ENCODE assay signal across 1 cellular context in genomic region chr2:6557737-6558136, GRCh38.
TF ChIP-seq lines count a peak whose summit lies in the region.

No MANE protein-coding gene starts in this region.

TF ChIP-seq in IMR-90, 13 proteins besides CTCF, POLR2A, EP300 and RAD21 (continued from another document):
- no peak for TF ChIP-seq CEBPB (IDR thresholded peaks at IDR 0.05; ENCODE audit: low read depth, low read length)
- TF ChIP-seq MAZ (IDR thresholded peaks at IDR 0.05; ENCODE audit: borderline replicate concordance, low read depth, low read length), result no peak
- no peak for TF ChIP-seq CHD1 (IDR thresholded peaks at IDR 0.05; ENCODE audit: low read depth, low read length)
- TF ChIP-seq FOS (IDR thresholded peaks at IDR 0.05; ENCODE audit: low read depth, low read length), result no peak
- no peak for TF ChIP-seq SMC3 (IDR thresholded peaks at IDR 0.05; ENCODE audit: low read depth, low read length)
